ENCODE assay signal across 11 cellular contexts in the genomic region with DNA sequence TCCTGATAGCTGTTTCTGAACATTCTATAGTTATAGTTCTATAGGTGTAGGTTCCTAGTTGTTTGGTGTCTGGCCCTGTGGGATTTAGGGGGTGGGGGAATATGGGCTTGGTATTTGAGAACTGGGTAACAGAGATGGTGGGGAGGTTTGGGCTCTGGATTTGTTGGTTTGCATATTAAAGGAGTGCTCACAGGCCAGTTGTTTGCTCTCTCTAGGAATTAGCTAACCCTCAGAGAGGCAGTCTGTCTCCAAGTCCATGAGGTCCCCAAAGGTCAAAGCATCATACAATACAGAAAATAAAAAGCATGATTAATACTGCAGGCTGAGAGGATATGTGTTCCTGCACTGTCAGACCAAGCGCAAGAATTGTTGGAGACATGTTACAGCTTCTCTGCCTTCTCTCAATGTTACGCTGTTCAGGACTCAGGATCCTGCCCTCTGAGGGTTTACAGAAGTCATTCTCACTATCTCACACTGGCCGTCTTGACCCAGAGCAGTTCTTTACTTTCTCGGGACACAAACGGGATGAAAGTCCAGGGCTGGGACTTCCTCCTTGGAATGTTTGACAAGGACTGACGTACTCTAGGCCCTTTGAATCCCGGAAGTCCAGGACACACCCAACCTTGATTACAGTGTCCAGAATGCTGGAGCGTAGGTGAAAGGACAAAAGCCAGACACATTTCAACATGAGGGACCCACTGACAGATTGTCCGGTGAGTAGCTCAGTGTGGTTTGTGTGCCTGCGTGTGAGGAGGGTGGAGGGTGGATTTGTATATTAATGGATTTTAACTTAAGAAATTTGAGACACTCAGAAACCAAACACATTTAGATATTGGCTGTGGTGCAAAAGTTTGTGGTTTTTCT. TPM values are rescaled to one million over a fixed set of nuclear protein-coding genes. Genes with fewer than 3 reads are reported as not detected.
A peak's percentile ranks its signal among the peaks of the same experiment; 100 is the strongest.
DNase-seq lines count a peak whose midpoint lies in the region; ATAC-seq and TF ChIP-seq lines count a peak whose summit lies in the region.
"Had no signal": no experiment of that assay in that cellular context is flagged by ENCODE, and none has a peak within 500 bp of the region (broad histone marks: within the 10 kb centered on the region; RNA-seq: fewer than 3 reads in every experiment).

A gene with protein sequence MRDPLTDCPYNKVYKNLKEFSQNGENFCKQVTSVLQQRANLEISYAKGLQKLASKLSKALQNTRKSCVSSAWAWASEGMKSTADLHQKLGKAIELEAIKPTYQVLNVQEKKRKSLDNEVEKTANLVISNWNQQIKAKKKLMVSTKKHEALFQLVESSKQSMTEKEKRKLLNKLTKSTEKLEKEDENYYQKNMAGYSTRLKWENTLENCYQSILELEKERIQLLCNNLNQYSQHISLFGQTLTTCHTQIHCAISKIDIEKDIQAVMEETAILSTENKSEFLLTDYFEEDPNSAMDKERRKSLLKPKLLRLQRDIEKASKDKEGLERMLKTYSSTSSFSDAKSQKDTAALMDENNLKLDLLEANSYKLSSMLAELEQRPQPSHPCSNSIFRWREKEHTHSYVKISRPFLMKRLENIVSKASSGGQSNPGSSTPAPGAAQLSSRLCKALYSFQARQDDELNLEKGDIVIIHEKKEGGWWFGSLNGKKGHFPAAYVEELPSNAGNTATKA (plus strand): TSS at position 677 of the 864 bp plus-strand sequence. CDS start 10 bp downstream, at position 687.

- no peak for TF ChIP-seq CTCF in parathyroid adenoma (IDR thresholded peaks at IDR 0.05)

- H3K4me2 ChIP-seq in parathyroid adenoma (ENCODE audit: low read length) = peak within 1 kb of the TSS; percentile 13

- H2AFZ ChIP-seq in parathyroid adenoma = peak within 1 kb of the TSS; percentile 72

- no peaks in the 10 kb centered on the region for H3K79me2 ChIP-seq in parathyroid adenoma

- peak within 1 kb of the TSS; percentile 38 for H3K4me3 ChIP-seq in parathyroid adenoma (ENCODE audit: low read depth, low read length)

- peak; percentile 83 for ATAC-seq in Right ventricle myocardium superior (ENCODE audit: poor library complexity)
- no peak for ATAC-seq in HG02884 (IDR thresholded peaks at IDR 0.05; ENCODE audit: unreplicated experiment)
- no peak for ATAC-seq in GM18868 (IDR thresholded peaks at IDR 0.05; ENCODE audit: unreplicated experiment)
- ATAC-seq in HG03439 (IDR thresholded peaks at IDR 0.05; ENCODE audit: unreplicated experiment) = no peak
- ATAC-seq: T-helper 17 cell had no signal

- no peaks in the 10 kb centered on the region for H3K9me3 ChIP-seq in parathyroid adenoma (ENCODE audit: control insufficient read depth, low read length)

- H3K4me1 ChIP-seq in parathyroid adenoma = peaks cover 26% of the 10 kb centered on the region

- H3K9ac ChIP-seq in parathyroid adenoma = no peak within 1 kb of the TSS

- no peaks in the 10 kb centered on the region for H3K27me3 ChIP-seq in parathyroid adenoma (ENCODE audit: control insufficient read depth, insufficient read depth, low read length)

- DNase-seq in AG20443 (ENCODE audit: low spot score) (peak; percentile 67), SW480 (ENCODE audit: low spot score) (peak; percentile 55), Right ventricle myocardium superior (no peak), activated gamma-delta T cell treated with Interleukin-2 at 50 U/mL for 16 hours (no peak)
- DNase-seq: NCI-H187, T-helper 17 cell had no signal

- H3K36me3 ChIP-seq in parathyroid adenoma (ENCODE audit: control insufficient read depth, insufficient read depth, low read length) = no peaks in the 10 kb centered on the region

- intact Hi-C loops in Right ventricle myocardium superior (cut with DNase I) = no loop called here

- H3K27ac ChIP-seq in parathyroid adenoma = peak within 1 kb of the TSS; percentile 70

RNA-seq across cellular contexts. Expression of the gene that starts here (rescaled TPM):
- 14.0 TPM for total RNA-seq in Right ventricle myocardium superior
- total RNA-seq: activated T-helper 2 cell treated with anti-CD3 and anti-CD28 coated beads, Interferon-gamma antibody, Interleukin-2, Interleukin-4, amounts not matched to agents 10 μg/mL and 5 μg/mL and 100 μg/mL, durations not matched to agents 14 hours and 24 hours and 36 hours; T-helper 17 cell had no signal

Comparison
In these comparisons a context has a peak if more than half of its experiments do, and no peak if none do; other contexts are left out.
1. DNase-seq: peak in AG20443 (single experiment) and SW480 (single experiment); none in Right ventricle myocardium superior (single experiment) and activated gamma-delta T cell treated with Interleukin-2 at 50 U/mL for 16 hours (single experiment).